Comparison of ENCODE assay signal across 16 cellular contexts in the genomic region with DNA sequence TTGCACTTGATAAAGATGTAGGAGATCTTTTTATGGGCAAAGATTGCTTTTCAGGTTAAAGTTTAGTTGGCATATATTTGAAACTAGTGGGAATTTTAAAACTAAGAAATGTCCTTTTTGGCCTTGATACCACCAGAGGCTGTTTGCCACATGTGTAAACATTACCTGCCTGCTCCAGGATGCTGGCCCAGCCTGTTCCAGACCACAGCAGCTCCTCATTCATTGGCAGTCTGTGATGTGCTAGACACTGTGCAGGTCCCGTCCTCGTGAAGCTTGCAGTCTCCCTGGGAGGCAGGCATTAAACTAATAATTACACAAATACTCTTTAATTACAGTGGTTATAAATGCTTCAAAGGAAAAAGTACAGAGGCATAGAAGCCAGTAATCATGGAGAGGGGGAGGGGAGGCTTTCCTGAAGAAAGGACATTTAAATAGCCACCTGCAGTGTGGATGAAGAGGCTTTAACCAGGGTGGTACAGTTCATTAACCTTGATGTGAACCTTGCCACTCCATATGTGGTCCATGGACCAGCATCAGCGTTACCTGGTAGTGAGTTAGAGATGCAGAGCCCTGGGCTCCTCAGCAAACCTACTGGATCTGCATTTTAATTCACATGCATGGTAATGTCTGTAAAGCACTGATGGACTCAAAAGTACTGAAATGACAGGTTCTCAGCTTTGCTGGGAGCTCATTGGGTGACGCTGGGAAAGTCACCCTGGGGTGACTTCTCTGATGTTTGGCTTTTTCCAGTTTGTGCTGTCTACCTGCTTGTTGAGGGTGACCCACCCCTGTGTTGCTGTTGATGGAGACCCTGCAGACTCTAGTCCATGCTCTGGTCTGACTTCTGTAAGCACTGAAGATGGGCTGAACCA. TPM values are rescaled to one million over a fixed set of nuclear protein-coding genes. Genes with fewer than 3 reads are reported as not detected.
DNase-seq lines count a peak whose midpoint lies in the region; ATAC-seq and TF ChIP-seq lines count a peak whose summit lies in the region.
"Had no signal": no experiment of that assay in that cellular context is flagged by ENCODE, and none has a peak within 500 bp of the region (broad histone marks: within the 10 kb centered on the region; RNA-seq: fewer than 3 reads in every experiment).

No MANE protein-coding gene starts in this region.

- H3K27ac ChIP-seq in PC-3 (ENCODE audit: low read length) (peak overlapping the region; percentile 98), fibroblast of lung (ENCODE audit: insufficient read depth, low read length) (peak overlapping the region; percentile 28), smooth muscle cell (ENCODE audit: low read depth) (peak overlapping the region; percentile 98), heart right ventricle (peak overlapping the region in 5 of 10 donors; percentile 12 to 93 (median 38))

- no TSS peak for BruUV-seq in PC-3 (replicated peaks; lab: Mats Ljungman, UMichigan)

- peaks cover 3% of the 10 kb centered on the region for H3F3A ChIP-seq in PC-3 (ENCODE audit: low read length, unreplicated experiment)
- peaks cover 22% of the 10 kb centered on the region for H3F3A ChIP-seq in smooth muscle cell (ENCODE audit: low read depth)

- DNase-seq in activated T-cell treated with anti-CD3 and anti-CD28 coated beads, Interleukin-2, amount 50 U/mL, for 24 hours, result no peak
- DNase-seq in activated T-cell treated with anti-CD3 and anti-CD28 coated beads for 4 hours (no peak), PC-3 (peak; percentile 39), fibroblast of lung (ENCODE audit: low read depth in 2 of 2) (no peak), smooth muscle cell (lab: John Stamatoyannopoulos, UW; ENCODE audit: unreplicated experiment) (no peak), NCI-H82 treated with DMSO at 0.1 percent for 48 hours (lab: John Stamatoyannopoulos, UW; ENCODE audit: unreplicated experiment) (no peak), heart right ventricle (no peak), kidney glomerular epithelial cell (lab: John Stamatoyannopoulos, UW) (no peak)
- DNase-seq: activated CD4-positive, CD25-positive, alpha-beta regulatory T cell; activated naive CD8-positive, alpha-beta T cell treated with anti-CD3 and anti-CD28 coated beads for 36 hours; GF-D8; naive B cell; NCI-H2107 had no signal

- H3K9me3 ChIP-seq in PC-3 (ENCODE audit: low read length), result peaks cover 4% of the 10 kb centered on the region
- no peaks in the 10 kb centered on the region for H3K9me3 ChIP-seq in fibroblast of lung (ENCODE audit: control insufficient read depth, insufficient read depth, low read depth, low read length)
- no peaks in the 10 kb centered on the region for H3K9me3 ChIP-seq in smooth muscle cell (replicated peaks; ENCODE audit: low read depth)
- peaks cover 0 to 8% (median 3%) of the 10 kb centered on the region in 11 donors for H3K9me3 ChIP-seq in heart right ventricle

- H4K20me1 ChIP-seq in PC-3 (ENCODE audit: low read length) (0 out of 2 replicates have a peak, but pooled peaks cover 3% of the 10 kb centered on the region), fibroblast of lung (ENCODE audit: control insufficient read depth, extremely low read depth, insufficient read depth, low read length) (no peaks in the 10 kb centered on the region), smooth muscle cell (ENCODE audit: low read depth) (peaks cover 30% of the 10 kb centered on the region)

- H3K4me1 ChIP-seq in PC-3 (ENCODE audit: insufficient read depth, low read length), result peaks cover 45% of the 10 kb centered on the region
- peaks cover 25% of the 10 kb centered on the region for H3K4me1 ChIP-seq in fibroblast of lung (ENCODE audit: control insufficient read depth, extremely low read depth, insufficient read depth, low read length)
- peaks cover 31% of the 10 kb centered on the region for H3K4me1 ChIP-seq in smooth muscle cell (ENCODE audit: low read depth)
- H3K4me1 ChIP-seq in heart right ventricle, result peaks cover 0 to 82% (median 42%) of the 10 kb centered on the region in 9 donors

- H3K79me2 ChIP-seq in PC-3 (ENCODE audit: low read length) (peaks cover 76% of the 10 kb centered on the region), fibroblast of lung (ENCODE audit: control insufficient read depth, insufficient read depth, low read length) (peaks cover 67% of the 10 kb centered on the region), smooth muscle cell (ENCODE audit: low read depth) (peaks cover 79% of the 10 kb centered on the region)

- H3K36me3 ChIP-seq in PC-3 (ENCODE audit: low read depth, low read length), result peaks cover 4% of the 10 kb centered on the region; the same call in 1 of the 2 replicates
- H3K36me3 ChIP-seq in fibroblast of lung (ENCODE audit: control insufficient read depth, insufficient read depth, low read length), result no peaks in the 10 kb centered on the region
- H3K36me3 ChIP-seq in smooth muscle cell (ENCODE audit: low read depth), result peaks cover 5% of the 10 kb centered on the region
- peaks cover 0 to 8% (median 0%) of the 10 kb centered on the region in 9 donors for H3K36me3 ChIP-seq in heart right ventricle

- H3K4me3 Mint-ChIP-seq in activated T-cell treated with anti-CD3 and anti-CD28 coated beads, Interleukin-2, amount 50 U/mL, for 24 hours, result peak overlapping the region; percentile 7
- H3K4me3 Mint-ChIP-seq: activated naive CD8-positive, alpha-beta T cell treated with anti-CD3 and anti-CD28 coated beads for 36 hours; stimulated activated naive CD8-positive, alpha-beta T cell treated with anti-CD3 and anti-CD28 coated beads, Interleukin-15, Interleukin-2, amounts not matched to agents 100 ng/mL and 50 ng/mL, for 24 hours had no signal

- POLR2A ChIA-PET in PC-3 (lab: Charles Lee; ENCODE audit: unreplicated experiment), result no interaction called here

- TF ChIP-seq CTCF in PC-3 (conservative IDR thresholded peaks at IDR 0.05; ENCODE audit: low read depth, low read length) (no peak), fibroblast of lung (conservative IDR thresholded peaks at IDR 0.05 in 1 of 2, IDR thresholded peaks at IDR 0.05 in 1 of 2; ENCODE audit: low read depth in 1 of 2, low read length in 2 of 2) (no peak), smooth muscle cell (IDR thresholded peaks at IDR 0.05; ENCODE audit: borderline replicate concordance, insufficient read depth, poor library complexity, severe bottlenecking) (no peak), heart right ventricle (IDR thresholded peaks at IDR 0.05) (no peak)

- H3K9me3 Mint-ChIP-seq in activated T-cell treated with anti-CD3 and anti-CD28 coated beads, Interleukin-2, amount 50 U/mL, for 24 hours, result peaks cover 1% of the 10 kb centered on the region
- H3K9me3 Mint-ChIP-seq: IgD-negative memory B cell; stimulated activated naive CD8-positive, alpha-beta T cell treated with anti-CD3 and anti-CD28 coated beads, Interleukin-15, Interleukin-2, amounts not matched to agents 100 ng/mL and 50 ng/mL, for 24 hours had no signal

- no peaks in the 10 kb centered on the region for H3K27me3 Mint-ChIP-seq in activated T-cell treated with anti-CD3 and anti-CD28 coated beads, Interleukin-2, amount 50 U/mL, for 24 hours
- H3K27me3 Mint-ChIP-seq: activated naive CD8-positive, alpha-beta T cell treated with anti-CD3 and anti-CD28 coated beads for 36 hours; IgD-negative memory B cell; naive B cell; stimulated activated naive CD8-positive, alpha-beta T cell treated with anti-CD3 and anti-CD28 coated beads, Interleukin-15, Interleukin-2, amounts not matched to agents 100 ng/mL and 50 ng/mL, for 24 hours had no signal

- no peaks in the 10 kb centered on the region for H3K27me3 ChIP-seq in PC-3 (ENCODE audit: low read length)
- no peaks in the 10 kb centered on the region for H3K27me3 ChIP-seq in fibroblast of lung (ENCODE audit: control insufficient read depth, insufficient read depth, low read length)
- no peaks in the 10 kb centered on the region for H3K27me3 ChIP-seq in smooth muscle cell (ENCODE audit: low read depth)
- H3K27me3 ChIP-seq in heart right ventricle, result no peaks in the 10 kb centered on the region

- no peak overlapping the region for H3K9ac ChIP-seq in PC-3 (ENCODE audit: low read length)
- H3K9ac ChIP-seq in fibroblast of lung (ENCODE audit: insufficient read depth, low read length), result no peak overlapping the region
- no peak overlapping the region for H3K9ac ChIP-seq in smooth muscle cell (ENCODE audit: low read depth)

- H3K4me2 ChIP-seq in PC-3 (ENCODE audit: low read length) (peak overlapping the region; percentile 79), fibroblast of lung (ENCODE audit: extremely low read depth, insufficient read depth, low read length) (no peak overlapping the region), smooth muscle cell (no peak overlapping the region)

- H3K36me3 Mint-ChIP-seq in activated T-cell treated with anti-CD3 and anti-CD28 coated beads, Interleukin-2, amount 50 U/mL, for 24 hours (ENCODE audit: low read depth), result peaks cover 33% of the 10 kb centered on the region

- no peak overlapping the region for H2AFZ ChIP-seq in PC-3 (ENCODE audit: low read length)
- H2AFZ ChIP-seq in fibroblast of lung (ENCODE audit: low read length), result no peak overlapping the region
- no peak overlapping the region for H2AFZ ChIP-seq in smooth muscle cell (ENCODE audit: low read depth)

- H3K4me1 Mint-ChIP-seq in activated T-cell treated with anti-CD3 and anti-CD28 coated beads, Interleukin-2, amount 50 U/mL, for 24 hours (ENCODE audit: low read depth), result peaks cover 71% of the 10 kb centered on the region

- CTCF ChIA-PET in PC-3 (lab: Charles Lee), result no interaction called here

- intact Hi-C loops in PC-3 (cut with micrococcal nuclease) (loop anchor here (10.0 kb wide), 1 partner anchor 112 kb away; the partner anchor contains the start of gene AP3S2), heart right ventricle (cut with DNase I) (loop anchor here in 2 of 10 donors (10.0 kb wide), 2 partner anchors 58 to 92 kb away; partner anchors contain the start of gene ARPIN (in 1 of the 2))

- peak overlapping the region; percentile 64 for H3K27ac Mint-ChIP-seq in activated T-cell treated with anti-CD3 and anti-CD28 coated beads, Interleukin-2, amount 50 U/mL, for 24 hours
- H3K27ac Mint-ChIP-seq: activated naive CD8-positive, alpha-beta T cell treated with anti-CD3 and anti-CD28 coated beads for 36 hours; stimulated activated naive CD8-positive, alpha-beta T cell treated with anti-CD3 and anti-CD28 coated beads, Interleukin-15, Interleukin-2, amounts not matched to agents 100 ng/mL and 50 ng/mL, for 24 hours had no signal

- ATAC-seq in PC-3 (no peak), heart right ventricle (no peak)
- ATAC-seq: Right ventricle myocardium inferior had no signal

- no peaks in the 10 kb centered on the region for H3K9me2 ChIP-seq in PC-3 (replicated peaks; ENCODE audit: low read length)

- H3K4me3 ChIP-seq in PC-3 (ENCODE audit: low read length), result 0 out of 2 replicates have a peak overlapping the region, but pooled peaks have one; percentile 11
- no peak overlapping the region for H3K4me3 ChIP-seq in fibroblast of lung (replicated peaks in 1 of 4; ENCODE audit: control extremely low read depth in 1 of 4, insufficient read depth in 1 of 4, low read depth in 3 of 4, low read length in 4 of 4)
- H3K4me3 ChIP-seq in smooth muscle cell, result no peak overlapping the region
- no peak overlapping the region for H3K4me3 ChIP-seq in heart right ventricle

- WGBS in smooth muscle cell (ENCODE audit: low lambda C conversion rate), result 73% methylated on average over 4 of the region's 4 CpGs
- 86 to 89% methylated on average over 4 of the region's 4 CpGs for WGBS in heart right ventricle, 2 donors

RNA-seq across cellular contexts. Expression of gene ZNF710, which starts 5.3 kb away (rescaled TPM):
- 12.9 and 21.2 TPM in 2 replicates for total RNA-seq in PC-3 (2014; rRNA removed)
- total RNA-seq in fibroblast of lung, result 5.9 and 9.4 TPM in 2 replicates
- 2.1 and 2.2 TPM in 2 replicates for polyA plus RNA-seq in fibroblast of lung
- 14.6 and 17.4 TPM in 2 replicates for polyA plus RNA-seq in fibroblast of lung (2012)
- 21.2 and 28.9 TPM in 2 replicates for polyA minus RNA-seq in fibroblast of lung (ENCODE audit: low replicate concordance)
- total RNA-seq in smooth muscle cell, result 8.6 and 20.8 TPM in 2 replicates
- 10.4 and 14.8 TPM in 2 replicates for polyA plus RNA-seq in smooth muscle cell
- 10 to 100 TPM in 1 of 10 donors, 1 to 10 TPM in 9; 2.8 to 19.8 (median 3.9) TPM for total RNA-seq in heart right ventricle
- polyA plus RNA-seq in heart right ventricle, result 10 to 100 TPM in 1 of 2 donors, 1 to 10 TPM in 1; 3.3 to 11.0 TPM
